In genomic region chr2:109349555-109350430, GRCh38 we compare ENCODE assay signal across 13 cellular contexts.
DNase-seq lines count a peak whose midpoint lies in the region; ATAC-seq, FAIRE-seq and TF ChIP-seq lines count a peak whose summit lies in the region.
"Had no signal": no experiment of that assay in that cellular context is flagged by ENCODE, and none has a peak within 500 bp of the region (broad histone marks: within the 10 kb centered on the region; RNA-seq: fewer than 3 reads in every experiment).

No MANE protein-coding gene starts in this region.

- CTCF ChIA-PET in RWPE1 (lab: Yijun Ruan, JAX): no interaction called here

- peak; percentile 31 for FAIRE-seq in GM19239 (lab: Jason Lieb, UNC)

- TF ChIP-seq CTCF in RWPE1 (conservative IDR thresholded peaks at IDR 0.05; ENCODE audit: low read depth) (no peak), fibroblast of pulmonary artery (IDR thresholded peaks at IDR 0.05; ENCODE audit: low read length, missing control alignments) (peak; percentile 8)

- no peak overlapping the region for H3K4me3 ChIP-seq in fibroblast of pulmonary artery (replicated peaks; ENCODE audit: low read depth, low read length)
- H3K4me3 ChIP-seq: MG63, mucosa of descending colon, testis had no signal

- peak overlapping the region; percentile 73 for H3K27ac ChIP-seq in RWPE1
- H3K27ac ChIP-seq: foreskin keratinocyte, testis had no signal

- POLR2A ChIA-PET in RWPE1 (lab: Yijun Ruan, JAX; ENCODE audit: low non-redundant PET): no interaction called here

- DNase-seq in GM19239 (ENCODE audit: insufficient read length, low spot score) (no peak), RWPE1 (ENCODE audit: low spot score) (no peak), fibroblast of pulmonary artery (ENCODE audit: low read depth) (no peak), retina (peak; percentile 61), kidney glomerular epithelial cell (lab: John Stamatoyannopoulos, UW) (no peak), OCI-M1 (lab: John Stamatoyannopoulos, UW) (no peak), KG1 (lab: John Stamatoyannopoulos, UW) (no peak)
- DNase-seq: foreskin keratinocyte, GF-D8, mucosa of descending colon, testis had no signal

- ATAC-seq in esophagus mucosa: no peak
- ATAC-seq: foreskin keratinocyte had no signal
